Comparison of ENCODE assay signal across 1 cellular context in genomic region chr5:179698935-179699639, GRCh38.
TF ChIP-seq lines count a peak whose summit lies in the region.

A gene with protein sequence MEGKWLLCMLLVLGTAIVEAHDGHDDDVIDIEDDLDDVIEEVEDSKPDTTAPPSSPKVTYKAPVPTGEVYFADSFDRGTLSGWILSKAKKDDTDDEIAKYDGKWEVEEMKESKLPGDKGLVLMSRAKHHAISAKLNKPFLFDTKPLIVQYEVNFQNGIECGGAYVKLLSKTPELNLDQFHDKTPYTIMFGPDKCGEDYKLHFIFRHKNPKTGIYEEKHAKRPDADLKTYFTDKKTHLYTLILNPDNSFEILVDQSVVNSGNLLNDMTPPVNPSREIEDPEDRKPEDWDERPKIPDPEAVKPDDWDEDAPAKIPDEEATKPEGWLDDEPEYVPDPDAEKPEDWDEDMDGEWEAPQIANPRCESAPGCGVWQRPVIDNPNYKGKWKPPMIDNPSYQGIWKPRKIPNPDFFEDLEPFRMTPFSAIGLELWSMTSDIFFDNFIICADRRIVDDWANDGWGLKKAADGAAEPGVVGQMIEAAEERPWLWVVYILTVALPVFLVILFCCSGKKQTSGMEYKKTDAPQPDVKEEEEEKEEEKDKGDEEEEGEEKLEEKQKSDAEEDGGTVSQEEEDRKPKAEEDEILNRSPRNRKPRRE (plus strand): TSS chr5:179698967. CDS start chr5:179705682, 6,715 bp downstream.

TF ChIP-seq in HepG2, 621 proteins besides CTCF, POLR2A, EP300 and RAD21 (continued from another document and continues in another):
- TF ChIP-seq TEAD3 (CRISPR knock-in tag; optimal IDR thresholded peaks at IDR 0.05; ENCODE audit: borderline replicate concordance) (no peak), MEIS1 (CRISPR knock-in tag; IDR thresholded peaks at IDR 0.05; ENCODE audit: borderline replicate concordance) (peak; percentile 71; the same call in 1 of the 2 replicates), RBM22 (optimal IDR thresholded peaks at IDR 0.05; ENCODE audit: low read length) (no peak), FOXK1 (CRISPR knock-in tag; IDR thresholded peaks at IDR 0.05; ENCODE audit: borderline replicate concordance, low read depth) (no peak), MXI1 (IDR thresholded peaks at IDR 0.05; ENCODE audit: borderline replicate concordance, low read depth, low read length) (no peak), ZNF207 (IDR thresholded peaks at IDR 0.05; ENCODE audit: borderline replicate concordance) (no peak), SKI (IDR thresholded peaks at IDR 0.05; ENCODE audit: partially characterized antibody) (no peak), MAFF (IDR thresholded peaks at IDR 0.05; ENCODE audit: low read depth, low read length) (no peak), HMGXB3 (CRISPR knock-in tag; IDR thresholded peaks at IDR 0.05; ENCODE audit: borderline replicate concordance) (0 out of 2 replicates have a peak, but pooled peaks have one; percentile 3), ZKSCAN1 (IDR thresholded peaks at IDR 0.05; ENCODE audit: low read length) (peak; percentile 12; the same call in 1 of the 2 replicates), ZNF354B (CRISPR knock-in tag; IDR thresholded peaks at IDR 0.05) (no peak), ZNF879 (CRISPR knock-in tag; IDR thresholded peaks at IDR 0.05) (0 out of 2 replicates have a peak, but pooled peaks have one; percentile 41), SALL2 (CRISPR knock-in tag; IDR thresholded peaks at IDR 0.05) (no peak), SIX4 (CRISPR knock-in tag; IDR thresholded peaks at IDR 0.05) (no peak), ZNF776 (CRISPR knock-in tag; IDR thresholded peaks at IDR 0.05) (peak; percentile 52; the same call in 1 of the 2 replicates), HNRNPH1 (optimal IDR thresholded peaks at IDR 0.05; ENCODE audit: low read depth, low read length) (no peak), ZNF512 (CRISPR knock-in tag; IDR thresholded peaks at IDR 0.05) (no peak), PAXIP1 (CRISPR knock-in tag; conservative IDR thresholded peaks at IDR 0.05) (no peak), ZNF775 (CRISPR knock-in tag; IDR thresholded peaks at IDR 0.05; ENCODE audit: borderline replicate concordance) (no peak), DMAP1 (CRISPR knock-in tag; IDR thresholded peaks at IDR 0.05) (peak; percentile 95), TRIM24 (CRISPR knock-in tag; IDR thresholded peaks at IDR 0.05) (no peak), RNF2 (conservative IDR thresholded peaks at IDR 0.05; ENCODE audit: low read depth) (no peak; the same call in 1 of the 2 replicates), ZNF451 (CRISPR knock-in tag; IDR thresholded peaks at IDR 0.05) (no peak), ZFP91 (CRISPR knock-in tag; IDR thresholded peaks at IDR 0.05; ENCODE audit: borderline replicate concordance) (peak; percentile 50; the same call in 1 of the 2 replicates), EEA1 (CRISPR knock-in tag; IDR thresholded peaks at IDR 0.05; ENCODE audit: borderline replicate concordance) (0 out of 2 replicates have a peak, but pooled peaks have one; percentile 19), ZNF770 (CRISPR knock-in tag; IDR thresholded peaks at IDR 0.05) (no peak; the same call in 1 of the 2 replicates), FOXP4 (CRISPR knock-in tag; IDR thresholded peaks at IDR 0.05) (no peak), ZNF513 (CRISPR knock-in tag; conservative IDR thresholded peaks at IDR 0.05) (no peak)
- TF ChIP-seq, protein P1, sequence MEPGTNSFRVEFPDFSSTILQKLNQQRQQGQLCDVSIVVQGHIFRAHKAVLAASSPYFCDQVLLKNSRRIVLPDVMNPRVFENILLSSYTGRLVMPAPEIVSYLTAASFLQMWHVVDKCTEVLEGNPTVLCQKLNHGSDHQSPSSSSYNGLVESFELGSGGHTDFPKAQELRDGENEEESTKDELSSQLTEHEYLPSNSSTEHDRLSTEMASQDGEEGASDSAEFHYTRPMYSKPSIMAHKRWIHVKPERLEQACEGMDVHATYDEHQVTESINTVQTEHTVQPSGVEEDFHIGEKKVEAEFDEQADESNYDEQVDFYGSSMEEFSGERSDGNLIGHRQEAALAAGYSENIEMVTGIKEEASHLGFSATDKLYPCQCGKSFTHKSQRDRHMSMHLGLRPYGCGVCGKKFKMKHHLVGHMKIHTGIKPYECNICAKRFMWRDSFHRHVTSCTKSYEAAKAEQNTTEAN (CRISPR knock-in tag; conservative IDR thresholded peaks at IDR 0.05) = no peak; the same call in 1 of the 2 replicates
- TF ChIP-seq, protein P2, sequence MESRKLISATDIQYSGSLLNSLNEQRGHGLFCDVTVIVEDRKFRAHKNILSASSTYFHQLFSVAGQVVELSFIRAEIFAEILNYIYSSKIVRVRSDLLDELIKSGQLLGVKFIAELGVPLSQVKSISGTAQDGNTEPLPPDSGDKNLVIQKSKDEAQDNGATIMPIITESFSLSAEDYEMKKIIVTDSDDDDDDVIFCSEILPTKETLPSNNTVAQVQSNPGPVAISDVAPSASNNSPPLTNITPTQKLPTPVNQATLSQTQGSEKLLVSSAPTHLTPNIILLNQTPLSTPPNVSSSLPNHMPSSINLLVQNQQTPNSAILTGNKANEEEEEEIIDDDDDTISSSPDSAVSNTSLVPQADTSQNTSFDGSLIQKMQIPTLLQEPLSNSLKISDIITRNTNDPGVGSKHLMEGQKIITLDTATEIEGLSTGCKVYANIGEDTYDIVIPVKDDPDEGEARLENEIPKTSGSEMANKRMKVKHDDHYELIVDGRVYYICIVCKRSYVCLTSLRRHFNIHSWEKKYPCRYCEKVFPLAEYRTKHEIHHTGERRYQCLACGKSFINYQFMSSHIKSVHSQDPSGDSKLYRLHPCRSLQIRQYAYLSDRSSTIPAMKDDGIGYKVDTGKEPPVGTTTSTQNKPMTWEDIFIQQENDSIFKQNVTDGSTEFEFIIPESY (CRISPR knock-in tag; IDR thresholded peaks at IDR 0.05) = no peak
